9 cellular contexts compared by ENCODE assay signal in genomic region chr5:99061711-99062110, GRCh38.
DNase-seq lines count a peak whose midpoint lies in the region; ATAC-seq and TF ChIP-seq lines count a peak whose summit lies in the region.
"Had no signal": no experiment of that assay in that cellular context is flagged by ENCODE, and none has a peak within 500 bp of the region (broad histone marks: within the 10 kb centered on the region; RNA-seq: fewer than 3 reads in every experiment).

No MANE protein-coding gene starts in this region.

- WGBS in heart right ventricle, 2 donors = 31 to 33% methylated on average over 2 of the region's 2 CpGs

- H3K9me3 Mint-ChIP-seq in HFFc6 = no peaks in the 10 kb centered on the region
- no peaks in the 10 kb centered on the region for H3K9me3 Mint-ChIP-seq in stimulated activated naive B cell treated with anti-CD40 and anti-IgM and Interleukin-4, amounts not matched to agents 10 μg/mL and 1 μg/mL and 100 μg/mL, for 72 hours

- peaks cover 0 to 3% (median 0%) of the 10 kb centered on the region in 7 donors for H3K27me3 ChIP-seq in heart right ventricle

- H3K4me3 ChIP-seq in fibroblast of mammary gland (ENCODE audit: control insufficient read depth, low read depth, low read length) (no peak overlapping the region), heart right ventricle (no peak overlapping the region)

- DNase-seq in HFFc6 (peak; percentile 81), SIG-M5 treated with dmso at 0.1 percent for 504 hours (lab: John Stamatoyannopoulos, UW; ENCODE audit: unreplicated experiment) (peak; percentile 91), fibroblast of mammary gland (ENCODE audit: low read depth) (peak; percentile 88), heart right ventricle (no peak), T-helper 9 cell (no peak)
- no peak for DNase-seq in stimulated activated naive B cell treated with anti-CD40 and anti-IgM and Interleukin-4, amounts not matched to agents 10 μg/mL and 1 μg/mL and 100 μg/mL, for 72 hours
- no peak for DNase-seq in NK-92 treated with Interleukin-12 subunit alpha and Interleukin-12 subunit beta, amount 100 ng/mL, for 24 hours (lab: John Stamatoyannopoulos, UW)
- DNase-seq: activated CD4-positive, alpha-beta T cell treated with anti-CD3 and anti-CD28 coated beads for 1 hour had no signal

- H3K36me3 ChIP-seq in heart right ventricle = no peaks in the 10 kb centered on the region

- H3K27ac Mint-ChIP-seq in HFFc6 = peak overlapping the region; percentile 90
- H3K27ac Mint-ChIP-seq in stimulated activated naive B cell treated with anti-CD40 and anti-IgM and Interleukin-4, amounts not matched to agents 10 μg/mL and 1 μg/mL and 100 μg/mL, for 72 hours = peak overlapping the region; percentile 81
- H3K27ac Mint-ChIP-seq: activated naive CD8-positive, alpha-beta T cell had no signal

- peaks cover 0 to 10% (median 0%) of the 10 kb centered on the region in 9 donors for H3K4me1 ChIP-seq in heart right ventricle

- peaks cover 2% of the 10 kb centered on the region; the same call in 1 of the 2 replicates for H3K27me3 Mint-ChIP-seq in HFFc6 (ENCODE audit: insufficient read depth)
- H3K27me3 Mint-ChIP-seq in stimulated activated naive B cell treated with anti-CD40 and anti-IgM and Interleukin-4, amounts not matched to agents 10 μg/mL and 1 μg/mL and 100 μg/mL, for 72 hours = peaks cover 0 to 9% of the 10 kb centered on the region in 2 donors

- intact Hi-C loops in heart right ventricle (cut with DNase I) = loop anchor here in 3 of 10 donors (2.0 to 10.0 kb wide), 2 partner anchors 155 to 157 kb away; no protein-coding TSS in a partner anchor

- H3K36me3 Mint-ChIP-seq in HFFc6 (ENCODE audit: low read depth) = peaks cover 4% of the 10 kb centered on the region; the same call in 1 of the 2 replicates
- peaks cover 4% of the 10 kb centered on the region in 2 donors for H3K36me3 Mint-ChIP-seq in stimulated activated naive B cell treated with anti-CD40 and anti-IgM and Interleukin-4, amounts not matched to agents 10 μg/mL and 1 μg/mL and 100 μg/mL, for 72 hours
- H3K36me3 Mint-ChIP-seq: activated naive CD8-positive, alpha-beta T cell had no signal

- no peaks in the 10 kb centered on the region for H3K9me3 ChIP-seq in heart right ventricle

- H3K4me1 Mint-ChIP-seq in HFFc6 (ENCODE audit: low read depth) = peaks cover 52% of the 10 kb centered on the region
- H3K4me1 Mint-ChIP-seq in stimulated activated naive B cell treated with anti-CD40 and anti-IgM and Interleukin-4, amounts not matched to agents 10 μg/mL and 1 μg/mL and 100 μg/mL, for 72 hours = peaks cover 34 to 47% of the 10 kb centered on the region in 2 donors

- peak; percentile 60 to 71 for ATAC-seq in stimulated activated naive B cell treated with anti-CD40 and anti-IgM and Interleukin-4, amounts not matched to agents 10 μg/mL and 1 μg/mL and 100 μg/mL, for 72 hours (replicated peaks)
- ATAC-seq in heart right ventricle = no peak

- H3K27ac ChIP-seq in heart right ventricle = no peak overlapping the region

- no peak for TF ChIP-seq CTCF in HFFc6 (IDR thresholded peaks at IDR 0.05)
- no peak for TF ChIP-seq CTCF in fibroblast of mammary gland (conservative IDR thresholded peaks at IDR 0.05; ENCODE audit: control insufficient read depth, insufficient read depth, low read depth, low read length)
- TF ChIP-seq CTCF in heart right ventricle (IDR thresholded peaks at IDR 0.05) = no peak

- H3K4me3 Mint-ChIP-seq in HFFc6 = peak overlapping the region; percentile 78
- H3K4me3 Mint-ChIP-seq in stimulated activated naive B cell treated with anti-CD40 and anti-IgM and Interleukin-4, amounts not matched to agents 10 μg/mL and 1 μg/mL and 100 μg/mL, for 72 hours = peak overlapping the region; percentile 51 to 55
- H3K4me3 Mint-ChIP-seq: activated naive CD8-positive, alpha-beta T cell had no signal

Comparison
In these comparisons a context has a peak if more than half of its experiments do, and no peak if none do; other contexts are left out.
1. DNase-seq: peak in HFFc6 (single experiment), SIG-M5 treated with dmso at 0.1 percent for 504 hours (single experiment) and fibroblast of mammary gland (single experiment); none in stimulated activated naive B cell treated with anti-CD40 and anti-IgM and Interleukin-4, amounts not matched to agents 10 μg/mL and 1 μg/mL and 100 μg/mL, for 72 hours (single experiment), heart right ventricle (0 of 2), T-helper 9 cell (single experiment) and NK-92 treated with Interleukin-12 subunit alpha and Interleukin-12 subunit beta, amount 100 ng/mL, for 24 hours (single experiment).
2. ATAC-seq: peak in stimulated activated naive B cell treated with anti-CD40 and anti-IgM and Interleukin-4, amounts not matched to agents 10 μg/mL and 1 μg/mL and 100 μg/mL, for 72 hours (2 of 2); none in heart right ventricle (0 of 8).